Comparison of ENCODE assay signal across 1 cellular context in genomic region chr12:57621497-57622292, GRCh38.
TF ChIP-seq lines count a peak whose summit lies in the region.

No MANE protein-coding gene starts in this region.

TF ChIP-seq in HepG2, 621 proteins besides CTCF, POLR2A, EP300 and RAD21 (continued from another document):
- TF ChIP-seq ZBTB43 (CRISPR knock-in tag; conservative IDR thresholded peaks at IDR 0.05), result 0 out of 2 replicates have a peak, but pooled peaks have one; percentile 18
- 0 out of 2 replicates have a peak, but pooled peaks have one; percentile 72 for TF ChIP-seq ZNF691 (CRISPR knock-in tag; IDR thresholded peaks at IDR 0.05; ENCODE audit: borderline replicate concordance, low read depth)
- TF ChIP-seq RXRA (CRISPR knock-in tag; IDR thresholded peaks at IDR 0.05), result peak; percentile 52
- TF ChIP-seq ZNF501 (CRISPR knock-in tag; IDR thresholded peaks at IDR 0.05), result 0 out of 2 replicates have a peak, but pooled peaks have one; percentile 36
- TF ChIP-seq ARID4A (CRISPR knock-in tag; IDR thresholded peaks at IDR 0.05; ENCODE audit: borderline replicate concordance), result peak; percentile 51; the same call in 1 of the 2 replicates
- peak; percentile 62 for TF ChIP-seq ZNF883 (CRISPR knock-in tag; IDR thresholded peaks at IDR 0.05; ENCODE audit: not compliant biosample characterization)
- 0 out of 2 replicates have a peak, but pooled peaks have one; percentile 26 for TF ChIP-seq ISL2 (CRISPR knock-in tag; IDR thresholded peaks at IDR 0.05)
- TF ChIP-seq ARNT2 (CRISPR knock-in tag; IDR thresholded peaks at IDR 0.05; ENCODE audit: low read depth), result 0 out of 2 replicates have a peak, but pooled peaks have one; percentile 36
- peak; percentile 23; the same call in 1 of the 2 replicates for TF ChIP-seq KMT2B (CRISPR knock-in tag; IDR thresholded peaks at IDR 0.05)
- TF ChIP-seq ZNF513 (CRISPR knock-in tag; conservative IDR thresholded peaks at IDR 0.05), result no peak
- peak; percentile 48; the same call in 1 of the 2 replicates for TF ChIP-seq CBX5 (CRISPR knock-in tag; IDR thresholded peaks at IDR 0.05; ENCODE audit: borderline replicate concordance)
- TF ChIP-seq CCAR2 (optimal IDR thresholded peaks at IDR 0.05; ENCODE audit: low read depth, low read length), result no peak
- peak; percentile 71 for TF ChIP-seq GABPB1 (CRISPR knock-in tag; IDR thresholded peaks at IDR 0.05)
- TF ChIP-seq ZNF792 (CRISPR knock-in tag; IDR thresholded peaks at IDR 0.05), result 0 out of 2 replicates have a peak, but pooled peaks have one; percentile 32
- peak; percentile 30; the same call in 1 of the 2 replicates for TF ChIP-seq SAP130 (CRISPR knock-in tag; IDR thresholded peaks at IDR 0.05; ENCODE audit: low read depth)
- peak; percentile 86 for TF ChIP-seq ZBTB7A (CRISPR knock-in tag; IDR thresholded peaks at IDR 0.05)
- TF ChIP-seq, protein P1, sequence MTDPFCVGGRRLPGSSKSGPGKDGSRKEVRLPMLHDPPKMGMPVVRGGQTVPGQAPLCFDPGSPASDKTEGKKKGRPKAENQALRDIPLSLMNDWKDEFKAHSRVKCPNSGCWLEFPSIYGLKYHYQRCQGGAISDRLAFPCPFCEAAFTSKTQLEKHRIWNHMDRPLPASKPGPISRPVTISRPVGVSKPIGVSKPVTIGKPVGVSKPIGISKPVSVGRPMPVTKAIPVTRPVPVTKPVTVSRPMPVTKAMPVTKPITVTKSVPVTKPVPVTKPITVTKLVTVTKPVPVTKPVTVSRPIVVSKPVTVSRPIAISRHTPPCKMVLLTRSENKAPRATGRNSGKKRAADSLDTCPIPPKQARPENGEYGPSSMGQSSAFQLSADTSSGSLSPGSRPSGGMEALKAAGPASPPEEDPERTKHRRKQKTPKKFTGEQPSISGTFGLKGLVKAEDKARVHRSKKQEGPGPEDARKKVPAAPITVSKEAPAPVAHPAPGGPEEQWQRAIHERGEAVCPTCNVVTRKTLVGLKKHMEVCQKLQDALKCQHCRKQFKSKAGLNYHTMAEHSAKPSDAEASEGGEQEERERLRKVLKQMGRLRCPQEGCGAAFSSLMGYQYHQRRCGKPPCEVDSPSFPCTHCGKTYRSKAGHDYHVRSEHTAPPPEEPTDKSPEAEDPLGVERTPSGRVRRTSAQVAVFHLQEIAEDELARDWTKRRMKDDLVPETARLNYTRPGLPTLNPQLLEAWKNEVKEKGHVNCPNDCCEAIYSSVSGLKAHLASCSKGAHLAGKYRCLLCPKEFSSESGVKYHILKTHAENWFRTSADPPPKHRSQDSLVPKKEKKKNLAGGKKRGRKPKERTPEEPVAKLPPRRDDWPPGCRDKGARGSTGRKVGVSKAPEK (CRISPR knock-in tag; IDR thresholded peaks at IDR 0.05; ENCODE audit: borderline replicate concordance), result peak; percentile 53; the same call in 1 of the 2 replicates
- no peak for TF ChIP-seq TRIM24 (CRISPR knock-in tag; IDR thresholded peaks at IDR 0.05)
- TF ChIP-seq SRSF4 (IDR thresholded peaks at IDR 0.05; ENCODE audit: low read depth, low read length, poor library complexity, severe bottlenecking), result no peak
- peak; percentile 29; the same call in 1 of the 2 replicates for TF ChIP-seq REPIN1 (CRISPR knock-in tag; IDR thresholded peaks at IDR 0.05; ENCODE audit: borderline replicate concordance, low read depth)
- peak; percentile 90 for TF ChIP-seq STAG1 (CRISPR knock-in tag; IDR thresholded peaks at IDR 0.05)
- peak; percentile 64 for TF ChIP-seq IKZF4 (CRISPR knock-in tag; IDR thresholded peaks at IDR 0.05; ENCODE audit: borderline replicate concordance, low read depth, not compliant biosample characterization)
- TF ChIP-seq IKZF1 (IDR thresholded peaks at IDR 0.05), result no peak
- no peak for TF ChIP-seq TCF7 (IDR thresholded peaks at IDR 0.05; ENCODE audit: low read depth)
- no peak for TF ChIP-seq PLRG1 (conservative IDR thresholded peaks at IDR 0.05)
- no peak for TF ChIP-seq ZNF577 (CRISPR knock-in tag; IDR thresholded peaks at IDR 0.05; ENCODE audit: borderline replicate concordance, low read depth)
- 0 out of 2 replicates have a peak, but pooled peaks have one; percentile 60 for TF ChIP-seq FOXC1 (CRISPR knock-in tag; IDR thresholded peaks at IDR 0.05; ENCODE audit: borderline replicate concordance)
- TF ChIP-seq, protein P2, sequence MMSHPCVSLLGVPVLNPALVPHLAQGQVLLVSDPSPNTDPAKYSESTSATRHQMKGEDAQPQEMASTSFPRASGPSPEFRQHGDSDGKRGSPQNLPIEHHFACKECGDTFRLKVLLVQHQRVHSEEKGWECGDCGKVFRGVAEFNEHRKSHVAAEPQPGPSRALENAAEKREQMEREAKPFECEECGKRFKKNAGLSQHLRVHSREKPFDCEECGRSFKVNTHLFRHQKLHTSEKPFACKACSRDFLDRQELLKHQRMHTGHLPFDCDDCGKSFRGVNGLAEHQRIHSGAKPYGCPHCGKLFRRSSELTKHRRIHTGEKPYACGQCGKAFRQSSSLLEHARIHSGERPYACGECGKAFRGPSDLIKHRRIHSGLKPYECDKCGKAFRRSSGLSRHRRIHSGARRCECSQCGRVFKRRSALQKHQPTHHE (CRISPR knock-in tag; IDR thresholded peaks at IDR 0.05; ENCODE audit: borderline replicate concordance), result 0 out of 2 replicates have a peak, but pooled peaks have one; percentile 37
- peak; percentile 49; the same call in 1 of the 2 replicates for TF ChIP-seq ZNF614 (CRISPR knock-in tag; IDR thresholded peaks at IDR 0.05; ENCODE audit: borderline replicate concordance)
- 0 out of 2 replicates have a peak, but pooled peaks have one; percentile 34 for TF ChIP-seq ZNF468 (CRISPR knock-in tag; IDR thresholded peaks at IDR 0.05)
- TF ChIP-seq RFXAP (CRISPR knock-in tag; IDR thresholded peaks at IDR 0.05; ENCODE audit: borderline replicate concordance), result peak; percentile 36; the same call in 1 of the 2 replicates
- peak; percentile 91; the same call in 1 of the 2 replicates for TF ChIP-seq ZNF567 (CRISPR knock-in tag; IDR thresholded peaks at IDR 0.05; ENCODE audit: borderline replicate concordance)
- TF ChIP-seq, protein P3, sequence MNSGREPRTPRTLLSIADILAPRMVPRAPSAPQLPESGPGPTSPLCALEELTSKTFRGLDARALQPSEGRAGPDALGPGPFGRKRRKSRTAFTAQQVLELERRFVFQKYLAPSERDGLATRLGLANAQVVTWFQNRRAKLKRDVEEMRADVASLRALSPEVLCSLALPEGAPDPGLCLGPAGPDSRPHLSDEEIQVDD (CRISPR knock-in tag; IDR thresholded peaks at IDR 0.05; ENCODE audit: borderline replicate concordance), result 0 out of 2 replicates have a peak, but pooled peaks have one; percentile 54
- TF ChIP-seq PATZ1 (CRISPR knock-in tag; IDR thresholded peaks at IDR 0.05), result 0 out of 2 replicates have a peak, but pooled peaks have one; percentile 12
- TF ChIP-seq DDIT3 (CRISPR knock-in tag; IDR thresholded peaks at IDR 0.05), result no peak
- no peak for TF ChIP-seq NFRKB (IDR thresholded peaks at IDR 0.05)
- 0 out of 2 replicates have a peak, but pooled peaks have one; percentile 27 for TF ChIP-seq KAT8 (CRISPR knock-in tag; IDR thresholded peaks at IDR 0.05)
- peak; percentile 52; the same call in 1 of the 2 replicates for TF ChIP-seq MXD4 (CRISPR knock-in tag; IDR thresholded peaks at IDR 0.05)
- 0 out of 2 replicates have a peak, but pooled peaks have one; percentile 35 for TF ChIP-seq ZNF296 (CRISPR knock-in tag; conservative IDR thresholded peaks at IDR 0.05)
